In genomic region chr7:108112683-108113082, GRCh38 we compare ENCODE assay signal across 37 cellular contexts. TPM values are rescaled to one million over a fixed set of nuclear protein-coding genes. Genes with fewer than 3 reads are reported as not detected.
"Had no signal": no experiment of that assay in that cellular context is flagged by ENCODE, and none has a peak within 500 bp of the region (broad histone marks: within the 10 kb centered on the region; RNA-seq: fewer than 3 reads in every experiment).

No MANE protein-coding gene starts in this region.

- H3K4me3 ChIP-seq: ascending aorta, cardiac muscle cell, PC-9 had no signal

- H3K27me3 Mint-ChIP-seq: activated B cell treated with CpG ODN at 0.5 μM for 24 hours; activated CD8-positive, alpha-beta T cell treated with anti-CD3 and anti-CD28 coated beads for 36 hours; activated naive CD4-positive, alpha-beta T cell treated with anti-CD3 and anti-CD28 coated beads, Interleukin-2, amount 50 U/mL, for 24 hours; central memory CD8-positive, alpha-beta T cell had no signal

- H2AFZ ChIP-seq: PC-9 had no signal

- H3K4me3 Mint-ChIP-seq: activated B cell treated with CpG ODN at 0.5 μM for 24 hours; activated CD8-positive, alpha-beta T cell treated with anti-CD3 and anti-CD28 coated beads for 36 hours; activated naive CD4-positive, alpha-beta T cell treated with anti-CD3 and anti-CD28 coated beads, Interleukin-2, amount 50 U/mL, for 24 hours; activated naive CD8-positive, alpha-beta T cell treated with anti-CD3 and anti-CD28 coated beads, Interleukin-2, amount 10 ng/mL, durations not matched to agents 7 days and 5 days; activated T-cell treated with anti-CD3 and anti-CD28 coated beads, Interleukin-2, amount 50 U/mL, for 72 hours; activated T-helper 17 cell treated with anti-CD3 and anti-CD28 coated beads, Interleukin-2, amount 50 U/mL, for 72 hours; central memory CD8-positive, alpha-beta T cell had no signal

- H3K27ac Mint-ChIP-seq: activated B cell treated with CpG ODN at 0.5 μM for 24 hours; activated CD8-positive, alpha-beta T cell treated with anti-CD3 and anti-CD28 coated beads for 36 hours; activated naive CD4-positive, alpha-beta T cell treated with anti-CD3 and anti-CD28 coated beads, Interleukin-2, amount 50 U/mL, for 24 hours; activated naive CD8-positive, alpha-beta T cell treated with anti-CD3 and anti-CD28 coated beads, Interleukin-2, amount 10 ng/mL, durations not matched to agents 7 days and 5 days; activated T-cell treated with anti-CD3 and anti-CD28 coated beads, Interleukin-2, amount 50 U/mL, for 72 hours; activated T-helper 17 cell treated with anti-CD3 and anti-CD28 coated beads, Interleukin-2, amount 50 U/mL, for 72 hours had no signal

- H3K4me2 ChIP-seq: PC-9 had no signal

- H3K9me3 ChIP-seq: ascending aorta had no signal

- H3K4me1 Mint-ChIP-seq: activated B cell treated with CpG ODN at 0.5 μM for 24 hours; activated naive CD4-positive, alpha-beta T cell treated with anti-CD3 and anti-CD28 coated beads, Interleukin-2, amount 50 U/mL, for 24 hours; activated naive CD8-positive, alpha-beta T cell treated with anti-CD3 and anti-CD28 coated beads, Interleukin-2, amount 10 ng/mL, durations not matched to agents 7 days and 5 days; activated T-helper 17 cell treated with anti-CD3 and anti-CD28 coated beads, Interleukin-2, amount 50 U/mL, for 72 hours; central memory CD8-positive, alpha-beta T cell had no signal

- H3K27ac ChIP-seq: ascending aorta, cardiac muscle cell, PC-9, RWPE1, VCaP had no signal

- FAIRE-seq: RCC 7860 had no signal

- H3K36me3 ChIP-seq: ascending aorta, cardiac muscle cell had no signal

- ATAC-seq: activated CD8-positive, alpha-beta T cell treated with anti-CD3 and anti-CD28 coated beads for 36 hours; activated T-cell treated with anti-CD3 and anti-CD28 coated beads, Interleukin-2, amount 50 U/mL, for 72 hours; activated T-helper 17 cell treated with anti-CD3 and anti-CD28 coated beads, Interleukin-2, amount 50 U/mL, for 72 hours; Right ventricle myocardium inferior had no signal

- H3K36me3 Mint-ChIP-seq: activated naive CD4-positive, alpha-beta T cell treated with anti-CD3 and anti-CD28 coated beads, Interleukin-2, amount 50 U/mL, for 24 hours; activated naive CD8-positive, alpha-beta T cell treated with anti-CD3 and anti-CD28 coated beads, Interleukin-2, amount 10 ng/mL, durations not matched to agents 7 days and 5 days had no signal

- H3K9me3 Mint-ChIP-seq: activated B cell treated with CpG ODN at 0.5 μM for 24 hours; activated CD8-positive, alpha-beta T cell treated with anti-CD3 and anti-CD28 coated beads for 36 hours; activated naive CD4-positive, alpha-beta T cell treated with anti-CD3 and anti-CD28 coated beads, Interleukin-2, amount 50 U/mL, for 24 hours; activated naive CD8-positive, alpha-beta T cell treated with anti-CD3 and anti-CD28 coated beads, Interleukin-2, amount 10 ng/mL, durations not matched to agents 7 days and 5 days; activated T-cell treated with anti-CD3 and anti-CD28 coated beads, Interleukin-2, amount 50 U/mL, for 72 hours; activated T-helper 17 cell treated with anti-CD3 and anti-CD28 coated beads, Interleukin-2, amount 50 U/mL, for 72 hours; central memory CD8-positive, alpha-beta T cell had no signal

- H3K4me1 ChIP-seq: ascending aorta had no signal

- DNase-seq: activated B cell treated with CpG ODN at 0.5 μM for 24 hours; activated CD4-positive, alpha-beta T cell treated with anti-CD3 and anti-CD28 coated beads for 48 hours; activated CD4-positive, CD25-positive, alpha-beta regulatory T cell treated with anti-CD3 and anti-CD28 coated beads, Interleukin-2, amount 50 U/mL, for 72 hours; activated CD8-positive, alpha-beta T cell treated with anti-CD3 and anti-CD28 coated beads for 36 hours; activated effector memory CD4-positive, alpha-beta T cell treated with anti-CD3 and anti-CD28 coated beads, Interleukin-2, amount 50 U/mL, for 16 hours; activated naive CD4-positive, alpha-beta T cell; activated naive CD8-positive, alpha-beta T cell treated with anti-CD3 and anti-CD28 coated beads, Interleukin-2, amount 10 ng/mL, durations not matched to agents 7 days and 5 days; activated T-cell treated with anti-CD3 and anti-CD28 coated beads, Interleukin-2, amount 50 U/mL, for 1 hour; activated T-cell treated with anti-CD3 and anti-CD28 coated beads, Interleukin-2, amount 50 U/mL, for 72 hours; amygdala; Karpas-422; KBM-7; NCI-H1048; NCI-H1105 treated with DMSO at 0.1 percent for 48 hours; NCI-H1436; NCI-H1694; NCI-H1930; NCI-H2081 treated with DMSO at 0.1 percent for 48 hours; NCI-H510A; NCI-H526; NCI-H748 treated with DMSO at 0.1 percent for 48 hours; NK-92 treated with Interleukin-12 subunit alpha and Interleukin-12 subunit beta, amount 100 ng/mL, for 24 hours; PC-9; T1000 had no signal

- H3K27me3 ChIP-seq: ascending aorta, cardiac muscle cell had no signal

RNA-seq across cellular contexts. Expression of gene LAMB4, which starts 17.5 kb away (rescaled TPM):
- total RNA-seq: activated B cell treated with CpG ODN at 0.5 μM for 24 hours; activated CD8-positive, alpha-beta memory T cell treated with anti-CD3 and anti-CD28 coated beads for 36 hours; activated CD8-positive, alpha-beta T cell treated with anti-CD3 and anti-CD28 coated beads for 36 hours; activated naive CD8-positive, alpha-beta T cell treated with anti-CD3 and anti-CD28 coated beads, Interleukin-2, amount 10 ng/mL, durations not matched to agents 7 days and 5 days; activated T-cell treated with anti-CD3 and anti-CD28 coated beads, Interleukin-2, amount 50 U/mL, for 72 hours; activated T-helper 17 cell treated with anti-CD3 and anti-CD28 coated beads, Interleukin-2, amount 50 U/mL, for 72 hours; ascending aorta; cardiac muscle cell; chondrocyte; T-helper 1 cell treated with Interleukin-12 subunit alpha and Interleukin-12 subunit beta and Interleukin-4 antibody, amounts not matched to agents 30 ng/mL and 1 ng/mL, for 36 hours; T-helper 2 cell treated with Interferon-gamma antibody and Interleukin-4, amounts not matched to agents 100 ng/mL and 5 ng/mL, for 36 hours had no signal
- polyA plus RNA-seq: cardiac muscle cell had no signal
